21 cellular contexts compared by ENCODE assay signal in the genomic region with DNA sequence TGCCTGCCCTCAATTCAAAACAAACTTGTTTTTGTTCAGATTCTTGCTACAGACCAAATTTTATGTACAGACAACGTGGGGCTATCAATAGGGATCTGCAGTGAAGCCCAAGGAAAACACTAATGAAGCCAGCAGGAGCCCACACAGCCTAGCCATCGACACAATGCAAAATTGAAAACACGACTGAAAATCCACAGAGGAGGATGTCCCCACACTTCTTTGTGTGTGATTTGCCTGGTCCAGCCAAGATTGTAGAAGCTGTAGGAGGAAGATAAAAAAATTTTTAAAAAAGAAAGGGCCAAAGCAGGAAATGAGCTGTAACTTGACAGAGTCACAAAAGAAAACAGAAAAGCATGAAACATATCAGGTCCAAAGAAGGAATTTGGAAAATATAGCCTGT. TPM values are rescaled to one million over a fixed set of nuclear protein-coding genes. Genes with fewer than 3 reads are reported as not detected.
"Had no signal": no experiment of that assay in that cellular context is flagged by ENCODE, and none has a peak within 500 bp of the region (broad histone marks: within the 10 kb centered on the region; RNA-seq: fewer than 3 reads in every experiment).

No MANE protein-coding gene starts in this region.

- ATAC-seq: activated naive CD4-positive, alpha-beta T cell treated with anti-CD3 and anti-CD28 coated beads, Interleukin-2, amount 50 U/mL, for 72 hours; body of pancreas had no signal

- H3K4me3 ChIP-seq: body of pancreas, suprapubic skin, upper lobe of left lung had no signal

- H3K27ac ChIP-seq: body of pancreas, parathyroid adenoma, suprapubic skin, upper lobe of left lung had no signal

- H3K4me3 Mint-ChIP-seq: activated B cell treated with CpG ODN at 0.5 μM for 24 hours; activated CD4-positive, alpha-beta T cell treated with anti-CD3 and anti-CD28 coated beads, Interleukin-2, amount 10 ng/mL, durations not matched to agents 7 days and 5 days; naive B cell; stimulated activated naive CD8-positive, alpha-beta T cell treated with anti-CD3 and anti-CD28 coated beads, Interleukin-15, Interleukin-2, amounts not matched to agents 100 ng/mL and 50 ng/mL, for 24 hours had no signal

- H3K9me3 ChIP-seq: body of pancreas, suprapubic skin, upper lobe of left lung had no signal

- H3K27me3 ChIP-seq: body of pancreas, upper lobe of left lung had no signal

- H3K9me3 Mint-ChIP-seq: activated B cell treated with CpG ODN at 0.5 μM for 24 hours; activated naive CD4-positive, alpha-beta T cell treated with anti-CD3 and anti-CD28 coated beads, Interleukin-2, amount 50 U/mL, for 72 hours; stimulated activated naive CD8-positive, alpha-beta T cell treated with anti-CD3 and anti-CD28 coated beads, Interleukin-15, Interleukin-2, amounts not matched to agents 100 ng/mL and 50 ng/mL, for 24 hours had no signal

- H3K36me3 ChIP-seq: suprapubic skin, upper lobe of left lung had no signal

- H3K27ac Mint-ChIP-seq: activated B cell treated with CpG ODN at 0.5 μM for 24 hours; activated CD4-positive, alpha-beta T cell treated with anti-CD3 and anti-CD28 coated beads, Interleukin-2, amount 10 ng/mL, durations not matched to agents 7 days and 5 days; activated naive CD4-positive, alpha-beta T cell treated with anti-CD3 and anti-CD28 coated beads, Interleukin-2, amount 50 U/mL, for 72 hours; stimulated activated naive CD8-positive, alpha-beta T cell treated with anti-CD3 and anti-CD28 coated beads, Interleukin-15, Interleukin-2, amounts not matched to agents 100 ng/mL and 50 ng/mL, for 24 hours had no signal

- H3K4me1 Mint-ChIP-seq: activated B cell treated with CpG ODN at 0.5 μM for 24 hours, naive B cell had no signal

- H3K4me1 ChIP-seq: body of pancreas, parathyroid adenoma, suprapubic skin, upper lobe of left lung had no signal

- H3K36me3 Mint-ChIP-seq: activated naive CD4-positive, alpha-beta T cell treated with anti-CD3 and anti-CD28 coated beads, Interleukin-2, amount 50 U/mL, for 72 hours; naive B cell had no signal

- DNase-seq: activated B cell treated with CpG ODN at 0.5 μM for 24 hours; activated CD4-positive, alpha-beta T cell treated with anti-CD3 and anti-CD28 coated beads, Interleukin-2, amount 10 ng/mL, durations not matched to agents 7 days and 5 days; activated gamma-delta T cell; body of pancreas; central memory CD4-positive, alpha-beta T cell; cortex of kidney; effector CD8-positive, alpha-beta T cell; foreskin melanocyte; mammary epithelial cell; naive B cell; SIG-M5; stimulated activated CD4-positive, alpha-beta T cell treated with anti-CD3 and anti-CD28 coated beads, Interleukin-4, amount 100 ng/mL, for 4 hours; stimulated activated CD8-positive, alpha-beta memory T cell treated with anti-CD3 and anti-CD28 coated beads, Interleukin-4, amount 100 ng/mL, for 48 hours; upper lobe of left lung had no signal

RNA-seq across cellular contexts. Expression of gene HTR4, which starts 34.8 kb away (rescaled TPM):
- total RNA-seq: activated B cell treated with CpG ODN at 0.5 μM for 24 hours; activated CD4-positive, alpha-beta T cell treated with anti-CD3 and anti-CD28 coated beads, Interleukin-2, amount 10 ng/mL, durations not matched to agents 7 days and 5 days; activated naive CD4-positive, alpha-beta T cell treated with anti-CD3 and anti-CD28 coated beads, Interleukin-2, amount 50 U/mL, for 72 hours; body of pancreas; mammary epithelial cell; mononuclear cell; skeletal muscle tissue; T-helper 2 cell treated with Interferon-gamma antibody and Interleukin-4, amounts not matched to agents 100 ng/mL and 5 ng/mL, for 36 hours had no signal
- polyA plus RNA-seq: mammary epithelial cell had no signal
